In the genomic region with DNA sequence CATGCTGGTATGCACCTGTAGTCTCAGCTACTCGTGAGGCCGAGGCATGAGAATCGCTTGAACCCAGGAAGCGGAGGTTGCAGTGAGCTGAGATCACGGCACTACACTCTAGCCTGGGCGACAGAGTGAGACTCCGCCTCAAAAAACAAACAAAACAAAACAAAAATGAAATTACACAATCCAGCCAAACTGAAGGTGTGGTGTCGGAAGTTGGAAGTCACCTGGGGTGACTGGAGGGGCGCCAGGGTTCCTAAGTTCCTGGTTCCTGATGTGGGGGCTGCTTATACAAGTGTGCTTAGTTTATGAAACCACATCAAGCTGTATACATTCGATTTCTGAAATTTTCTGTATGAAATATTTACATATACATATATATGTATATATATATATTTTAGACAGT, we compare ENCODE assay signal across 21 cellular contexts.
"Had no signal": no experiment of that assay in that cellular context is flagged by ENCODE, and none has a peak within 500 bp of the region (broad histone marks: within the 10 kb centered on the region; RNA-seq: fewer than 3 reads in every experiment).

No MANE protein-coding gene starts in this region.

- DNase-seq: activated CD4-positive, alpha-beta T cell treated with anti-CD3 and anti-CD28 coated beads for 1 hour; activated CD4-positive, alpha-beta T cell treated with anti-CD3 and anti-CD28 coated beads, Interleukin-2, amount 50 U/mL, for 1 hour; activated CD8-positive, alpha-beta T cell treated with anti-CD3 and anti-CD28 coated beads, Interleukin-2, amount 10 ng/mL, durations not matched to agents 7 days and 5 days; activated gamma-delta T cell treated with Interleukin-2 at 50 U/mL for 16 hours; aorta; central memory CD4-positive, alpha-beta T cell; effector memory CD4-positive, alpha-beta T cell; islet precursor cell; left cardiac atrium; lower lobe of right lung; mesendoderm; naive thymus-derived CD8-positive, alpha-beta T cell; stimulated activated CD4-positive, alpha-beta T cell treated with anti-CD3 and anti-CD28 coated beads, Interleukin-1b, Interleukin-23, amount 100 ng/mL, for 48 hours; stimulated activated naive CD8-positive, alpha-beta T cell treated with anti-CD3 and anti-CD28 coated beads, Interleukin-15, amount 100 ng/mL, for 72 hours; T-cell; WERI-Rb-1 had no signal

- H3K4me3 ChIP-seq: gastroesophageal sphincter, heart left ventricle, lower lobe of right lung, neural progenitor cell, suprapubic skin, tibial nerve had no signal

- H3K36me3 ChIP-seq: gastroesophageal sphincter, heart left ventricle, lower lobe of right lung, neural progenitor cell, suprapubic skin, tibial nerve had no signal

- ATAC-seq: activated CD8-positive, alpha-beta T cell treated with anti-CD3 and anti-CD28 coated beads, Interleukin-2, amount 10 ng/mL, durations not matched to agents 7 days and 5 days; gastroesophageal sphincter; heart left ventricle; left cardiac atrium; lower lobe of right lung; naive thymus-derived CD8-positive, alpha-beta T cell; stimulated activated naive CD8-positive, alpha-beta T cell treated with anti-CD3 and anti-CD28 coated beads, Interleukin-15, amount 100 ng/mL, for 72 hours; T-cell had no signal

- H3K27ac ChIP-seq: gastroesophageal sphincter, heart left ventricle, lower lobe of right lung, neural progenitor cell, suprapubic skin, tibial nerve, WERI-Rb-1 had no signal

- H3K9me3 ChIP-seq: gastroesophageal sphincter, heart left ventricle, lower lobe of right lung, suprapubic skin, tibial nerve had no signal

- H3K27me3 ChIP-seq: gastroesophageal sphincter, heart left ventricle, neural progenitor cell, suprapubic skin, tibial nerve had no signal
